In the genomic region with DNA sequence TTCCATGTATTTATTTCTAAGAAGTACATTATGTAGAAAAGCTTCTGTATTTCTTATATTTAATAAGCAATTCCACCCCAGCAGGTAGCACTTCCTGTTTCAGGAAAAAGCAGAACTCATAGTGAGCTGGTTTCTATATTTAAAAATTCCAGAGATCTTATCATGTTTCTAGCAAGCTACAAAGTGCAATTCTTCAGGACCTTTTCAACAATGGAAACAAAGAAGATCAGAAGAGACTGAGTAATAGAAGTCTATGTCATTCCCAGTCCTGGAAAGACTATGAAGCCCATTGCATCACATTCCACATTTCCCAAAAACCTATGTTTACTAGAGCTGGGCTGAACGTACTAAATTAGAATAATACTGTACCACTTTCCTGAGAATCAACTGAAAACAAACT, we compare ENCODE assay signal across 26 cellular contexts.
DNase-seq lines count a peak whose midpoint lies in the region.
"Had no signal": no experiment of that assay in that cellular context is flagged by ENCODE, and none has a peak within 500 bp of the region (broad histone marks: within the 10 kb centered on the region; RNA-seq: fewer than 3 reads in every experiment).

No MANE protein-coding gene starts in this region.

- no peak overlapping the region for H3K18ac ChIP-seq in mesendoderm (ENCODE audit: low read length)

- H3K56ac ChIP-seq in mesendoderm (ENCODE audit: low read length), result no peak overlapping the region

- H4K5ac ChIP-seq in mesendoderm (ENCODE audit: low read length), result no peak overlapping the region

- H2BK5ac ChIP-seq in mesendoderm (ENCODE audit: low read length), result no peak overlapping the region

- no peak overlapping the region for H3K27ac Mint-ChIP-seq in immature natural killer cell
- H3K27ac Mint-ChIP-seq: activated CD4-positive, alpha-beta T cell treated with anti-CD3 and anti-CD28 coated beads for 36 hours; activated CD8-positive, alpha-beta T cell treated with anti-CD3 and anti-CD28 coated beads for 36 hours; activated naive CD4-positive, alpha-beta T cell treated with anti-CD3 and anti-CD28 coated beads for 36 hours; activated T-helper 1 cell treated with anti-CD3 and anti-CD28 coated beads, Interleukin-12 subunit alpha, Interleukin-12 subunit beta, Interleukin-2, Interleukin-4 antibody, amounts not matched to agents 30 ng/mL and 10 ng/mL and 1 ng/mL, durations not matched to agents 14 hours and 24 hours and 36 hours; naive thymus-derived CD8-positive, alpha-beta T cell; stimulated activated naive B cell treated with anti-CD40 and anti-IgM and Interleukin-4, amounts not matched to agents 10 μg/mL and 1 μg/mL and 100 μg/mL, for 72 hours; T-helper 17 cell; type B pancreatic cell had no signal

- H3K4me1 Mint-ChIP-seq in immature natural killer cell, result no peaks in the 10 kb centered on the region
- H3K4me1 Mint-ChIP-seq: activated CD4-positive, alpha-beta T cell treated with anti-CD3 and anti-CD28 coated beads for 36 hours; naive thymus-derived CD8-positive, alpha-beta T cell; stimulated activated naive B cell treated with anti-CD40 and anti-IgM and Interleukin-4, amounts not matched to agents 10 μg/mL and 1 μg/mL and 100 μg/mL, for 72 hours; T-helper 17 cell had no signal

- H3K23ac ChIP-seq in mesendoderm (ENCODE audit: low read length), result no peak overlapping the region

- H3K9me3 ChIP-seq in SK-N-MC (ENCODE audit: low read depth, low read length), result no peaks in the 10 kb centered on the region

- H3K4me3 Mint-ChIP-seq in immature natural killer cell, result no peak overlapping the region
- H3K4me3 Mint-ChIP-seq: activated CD4-positive, alpha-beta T cell treated with anti-CD3 and anti-CD28 coated beads for 36 hours; activated CD8-positive, alpha-beta T cell treated with anti-CD3 and anti-CD28 coated beads for 36 hours; activated naive CD4-positive, alpha-beta T cell treated with anti-CD3 and anti-CD28 coated beads for 36 hours; activated T-helper 1 cell treated with anti-CD3 and anti-CD28 coated beads, Interleukin-12 subunit alpha, Interleukin-12 subunit beta, Interleukin-2, Interleukin-4 antibody, amounts not matched to agents 30 ng/mL and 10 ng/mL and 1 ng/mL, durations not matched to agents 14 hours and 24 hours and 36 hours; naive thymus-derived CD8-positive, alpha-beta T cell; stimulated activated naive B cell treated with anti-CD40 and anti-IgM and Interleukin-4, amounts not matched to agents 10 μg/mL and 1 μg/mL and 100 μg/mL, for 72 hours; T-helper 17 cell; type B pancreatic cell had no signal

- H3K36me3 ChIP-seq in SK-N-MC (ENCODE audit: insufficient read depth, low read length) (no peaks in the 10 kb centered on the region), mesendoderm (ENCODE audit: control insufficient read depth, insufficient read depth, low read length) (no peaks in the 10 kb centered on the region)
- H3K36me3 ChIP-seq: BLaER1 treated with 17β-estradiol and CSF1 and Interleukin-3, amounts not matched to agents 10 nM and 100 nM had no signal

- H3K79me1 ChIP-seq in mesendoderm (ENCODE audit: low read length), result no peaks in the 10 kb centered on the region

- H2BK15ac ChIP-seq in mesendoderm (replicated peaks; ENCODE audit: low read depth), result no peak overlapping the region

- H3K36me3 Mint-ChIP-seq in immature natural killer cell, result no peaks in the 10 kb centered on the region
- H3K36me3 Mint-ChIP-seq: naive thymus-derived CD8-positive, alpha-beta T cell; stimulated activated naive B cell treated with anti-CD40 and anti-IgM and Interleukin-4, amounts not matched to agents 10 μg/mL and 1 μg/mL and 100 μg/mL, for 72 hours had no signal

- no peaks in the 10 kb centered on the region for H3K4me1 ChIP-seq in mesendoderm (ENCODE audit: control insufficient read depth, low read depth, low read length)
- H3K4me1 ChIP-seq: BLaER1 treated with 17β-estradiol and CSF1 and Interleukin-3, amounts not matched to agents 10 nM and 100 nM had no signal

- peak overlapping the region; percentile 27 for H3K4me3 ChIP-seq in SK-N-MC
- H3K4me3 ChIP-seq in mesendoderm (ENCODE audit: low read length), result no peak overlapping the region
- H3K4me3 ChIP-seq: BLaER1 treated with 17β-estradiol and CSF1 and Interleukin-3, amounts not matched to agents 10 nM and 100 nM had no signal

- H3K4me2 ChIP-seq in mesendoderm (ENCODE audit: low read length), result no peak overlapping the region
- H3K4me2 ChIP-seq: BLaER1 treated with 17β-estradiol and CSF1 and Interleukin-3, amounts not matched to agents 10 nM and 100 nM; KMS-11 had no signal

- no peak overlapping the region for H3K9ac ChIP-seq in SK-N-MC (ENCODE audit: insufficient read length)
- no peak overlapping the region for H3K9ac ChIP-seq in mesendoderm (ENCODE audit: low read length)
- H3K9ac ChIP-seq: BLaER1 treated with 17β-estradiol and CSF1 and Interleukin-3, amounts not matched to agents 10 nM and 100 nM; KMS-11 had no signal

- peaks cover 0 to 1% (median 0%) of the 10 kb centered on the region in 3 donors for H3K27me3 Mint-ChIP-seq in immature natural killer cell (ENCODE audit: low read depth in 3 of 3)
- H3K27me3 Mint-ChIP-seq: activated CD4-positive, alpha-beta T cell treated with anti-CD3 and anti-CD28 coated beads for 36 hours; activated CD8-positive, alpha-beta T cell treated with anti-CD3 and anti-CD28 coated beads for 36 hours; stimulated activated naive B cell treated with anti-CD40 and anti-IgM and Interleukin-4, amounts not matched to agents 10 μg/mL and 1 μg/mL and 100 μg/mL, for 72 hours; T-helper 17 cell; type B pancreatic cell had no signal

- H2AK5ac ChIP-seq in mesendoderm (ENCODE audit: low read length), result no peak overlapping the region

- H3K27me3 ChIP-seq in mesendoderm (ENCODE audit: insufficient read depth, low read length, poor library complexity), result no peaks in the 10 kb centered on the region
- H3K27me3 ChIP-seq: BLaER1 treated with 17β-estradiol and CSF1 and Interleukin-3, amounts not matched to agents 10 nM and 100 nM had no signal

- WGBS in mesendoderm (ENCODE audit: extremely low coverage, insufficient coverage, low lambda C conversion rate), result no CpG with 5 or more reads among the region's 1 CpG

- H3K27ac ChIP-seq in SK-N-MC (peak overlapping the region; percentile 82), mesendoderm (ENCODE audit: low read depth, low read length) (no peak overlapping the region)
- H3K27ac ChIP-seq: BLaER1 treated with 17β-estradiol and CSF1 and Interleukin-3, amounts not matched to agents 10 nM and 100 nM; HL-60; KMS-11 had no signal

- H3K79me2 ChIP-seq in mesendoderm (ENCODE audit: control insufficient read depth, insufficient read depth, low read length), result no peaks in the 10 kb centered on the region

- no peak overlapping the region for H4K8ac ChIP-seq in mesendoderm (ENCODE audit: low read depth, low read length)

- in situ Hi-C loops in KBM-7 (cut with MboI; ENCODE audit: low pct_unique_long_range_greater_than_20kb, low sequenced_read_pairs), result no loop called here

- H3K4ac ChIP-seq in mesendoderm (ENCODE audit: low read depth, low read length), result no peak overlapping the region

- H2BK120ac ChIP-seq in mesendoderm (ENCODE audit: low read depth, low read length), result no peak overlapping the region

- H3K9me3 Mint-ChIP-seq in immature natural killer cell, result peaks cover 2 to 16% (median 11%) of the 10 kb centered on the region in 6 donors
- H3K9me3 Mint-ChIP-seq: type B pancreatic cell had no signal

- DNase-seq in COLO829 (ENCODE audit: low spot score) (peak; percentile 28), KBM-7 (peak; percentile 73), SK-N-MC (ENCODE audit: low read depth, low spot score) (peak; percentile 96), mesendoderm (peak; percentile 3), immature natural killer cell (no peak), NCI-H2196 treated with DMSO at 0.1 percent for 48 hours (lab: John Stamatoyannopoulos, UW; ENCODE audit: unreplicated experiment) (no peak), NCI-H1105 (lab: John Stamatoyannopoulos, UW) (no peak)
- DNase-seq: activated CD4-positive, alpha-beta T cell treated with anti-CD3 and anti-CD28 coated beads for 36 hours; activated CD8-positive, alpha-beta memory T cell treated with anti-CD3 and anti-CD28 coated beads, Interleukin-2, amount 50 U/mL, for 48 hours; activated CD8-positive, alpha-beta T cell treated with anti-CD3 and anti-CD28 coated beads for 36 hours; activated naive CD4-positive, alpha-beta T cell treated with anti-CD3 and anti-CD28 coated beads for 36 hours; amniotic stem cell; COR-L47; H7; naive thymus-derived CD8-positive, alpha-beta T cell; NCI-H187; NCI-H524 treated with DMSO at 0.1 percent for 48 hours; occipital lobe; stimulated activated naive B cell treated with anti-CD40 and anti-IgM and Interleukin-4, amounts not matched to agents 10 μg/mL and 1 μg/mL and 100 μg/mL, for 72 hours; substantia nigra; T-helper 17 cell had no signal

Comparison
In these comparisons a context has a peak if more than half of its experiments do, and no peak if none do; other contexts are left out.
1. DNase-seq: peak in COLO829 (single experiment), KBM-7 (single experiment), SK-N-MC (single experiment) and mesendoderm (single experiment); none in immature natural killer cell (0 of 3), NCI-H2196 treated with DMSO at 0.1 percent for 48 hours (single experiment) and NCI-H1105 (single experiment).